ENCODE assay signal across 15 cellular contexts in genomic region chr7:87510430-87510875, GRCh38. TPM values are rescaled to one million over a fixed set of nuclear protein-coding genes. Genes with fewer than 3 reads are reported as not detected.
DNase-seq lines count a peak whose midpoint lies in the region; ATAC-seq and TF ChIP-seq lines count a peak whose summit lies in the region.
"Had no signal": no experiment of that assay in that cellular context is flagged by ENCODE, and none has a peak within 500 bp of the region (broad histone marks: within the 10 kb centered on the region; RNA-seq: fewer than 3 reads in every experiment).

No MANE protein-coding gene starts in this region.

- H3K4me3 Mint-ChIP-seq in activated CD8-positive, alpha-beta T cell treated with anti-CD3 and anti-CD28 coated beads, Interleukin-2, amount 10 ng/mL, durations not matched to agents 7 days and 5 days, result no peak overlapping the region
- no peak overlapping the region for H3K4me3 Mint-ChIP-seq in activated CD8-positive, alpha-beta T cell treated with anti-CD3 and anti-CD28 coated beads for 36 hours
- no peak overlapping the region for H3K4me3 Mint-ChIP-seq in CD14-positive monocyte
- H3K4me3 Mint-ChIP-seq: naive B cell, WTC11 had no signal

- intact Hi-C loops in activated CD8-positive, alpha-beta T cell treated with anti-CD3 and anti-CD28 coated beads for 36 hours (cut with micrococcal nuclease), result no loop called here
- intact Hi-C loops in head of caudate nucleus (cut with DNase I), result no loop called here
- intact Hi-C loops in Right ventricle myocardium inferior (cut with DNase I), result no loop called here
- intact Hi-C loops in CD14-positive monocyte (cut with micrococcal nuclease), result no loop called here

- no peak overlapping the region for H3K27ac Mint-ChIP-seq in activated CD8-positive, alpha-beta T cell treated with anti-CD3 and anti-CD28 coated beads, Interleukin-2, amount 10 ng/mL, durations not matched to agents 7 days and 5 days
- no peak overlapping the region for H3K27ac Mint-ChIP-seq in activated CD8-positive, alpha-beta T cell treated with anti-CD3 and anti-CD28 coated beads for 36 hours
- no peak overlapping the region for H3K27ac Mint-ChIP-seq in CD14-positive monocyte
- H3K27ac Mint-ChIP-seq: WTC11 had no signal

- no peaks in the 10 kb centered on the region for H3K9me3 Mint-ChIP-seq in activated CD8-positive, alpha-beta T cell treated with anti-CD3 and anti-CD28 coated beads, Interleukin-2, amount 10 ng/mL, durations not matched to agents 7 days and 5 days (ENCODE audit: insufficient read depth)
- no peaks in the 10 kb centered on the region for H3K9me3 Mint-ChIP-seq in activated CD8-positive, alpha-beta T cell treated with anti-CD3 and anti-CD28 coated beads for 36 hours
- H3K9me3 Mint-ChIP-seq in CD14-positive monocyte, result peaks cover 0 to 2% (median 0%) of the 10 kb centered on the region in 7 donors
- H3K9me3 Mint-ChIP-seq: naive B cell, WTC11 had no signal

- ATAC-seq in activated CD8-positive, alpha-beta T cell treated with anti-CD3 and anti-CD28 coated beads, Interleukin-2, amount 10 ng/mL, durations not matched to agents 7 days and 5 days, result peak; percentile 27
- ATAC-seq in activated CD8-positive, alpha-beta T cell treated with anti-CD3 and anti-CD28 coated beads for 36 hours, result no peak
- ATAC-seq in Right ventricle myocardium inferior, result no peak
- ATAC-seq: left ventricle myocardium superior, PC-3 had no signal

- POLR2A ChIA-PET in activated CD8-positive, alpha-beta T cell treated with anti-CD3 and anti-CD28 coated beads, Interleukin-2, amount 10 ng/mL, durations not matched to agents 7 days and 5 days (lab: Charles Lee), result no interaction called here
- POLR2A ChIA-PET in activated CD8-positive, alpha-beta T cell treated with anti-CD3 and anti-CD28 coated beads for 36 hours (lab: Charles Lee), result no interaction called here

- TF ChIP-seq CTCF in activated CD8-positive, alpha-beta T cell treated with anti-CD3 and anti-CD28 coated beads for 36 hours (IDR thresholded peaks at IDR 0.05), result no peak
- TF ChIP-seq CTCF in CD14-positive monocyte (IDR thresholded peaks at IDR 0.05), result no peak

- H3K27me3 Mint-ChIP-seq in activated CD8-positive, alpha-beta T cell treated with anti-CD3 and anti-CD28 coated beads, Interleukin-2, amount 10 ng/mL, durations not matched to agents 7 days and 5 days (ENCODE audit: low read depth), result no peaks in the 10 kb centered on the region
- no peaks in the 10 kb centered on the region for H3K27me3 Mint-ChIP-seq in activated CD8-positive, alpha-beta T cell treated with anti-CD3 and anti-CD28 coated beads for 36 hours
- peaks cover 0 to 2% (median 0%) of the 10 kb centered on the region in 3 donors for H3K27me3 Mint-ChIP-seq in CD14-positive monocyte (ENCODE audit: low read depth in 3 of 3)
- H3K27me3 Mint-ChIP-seq: naive B cell had no signal

- CTCF ChIA-PET in activated CD8-positive, alpha-beta T cell treated with anti-CD3 and anti-CD28 coated beads, Interleukin-2, amount 10 ng/mL, durations not matched to agents 7 days and 5 days (lab: Charles Lee), result no interaction called here
- CTCF ChIA-PET in activated CD8-positive, alpha-beta T cell treated with anti-CD3 and anti-CD28 coated beads for 36 hours (lab: Charles Lee), result no interaction called here

- DNase-seq in activated CD8-positive, alpha-beta T cell treated with anti-CD3 and anti-CD28 coated beads, Interleukin-2, amount 10 ng/mL, durations not matched to agents 7 days and 5 days, result no peak
- DNase-seq in activated CD8-positive, alpha-beta T cell treated with anti-CD3 and anti-CD28 coated beads for 36 hours, result no peak
- DNase-seq in OCI-M1 (lab: John Stamatoyannopoulos, UW) (peak; percentile 84), head of caudate nucleus (peak in 28 of 42 donors; percentile 3 to 69 (median 20)), DMS79 treated with DMSO at 0.1 percent for 48 hours (lab: John Stamatoyannopoulos, UW) (no peak), Right ventricle myocardium inferior (ENCODE audit: missing footprints) (no peak), foreskin melanocyte (no peak), CD14-positive monocyte (ENCODE audit: low spot score) (no peak)
- DNase-seq: activated gamma-delta T cell treated with Interleukin-2 at 50 U/mL for 16 hours, left ventricle myocardium superior, naive B cell, PC-3, thyroid gland had no signal

- no peaks in the 10 kb centered on the region for H3K36me3 Mint-ChIP-seq in activated CD8-positive, alpha-beta T cell treated with anti-CD3 and anti-CD28 coated beads, Interleukin-2, amount 10 ng/mL, durations not matched to agents 7 days and 5 days (ENCODE audit: low read depth)
- peaks cover 11% of the 10 kb centered on the region for H3K36me3 Mint-ChIP-seq in activated CD8-positive, alpha-beta T cell treated with anti-CD3 and anti-CD28 coated beads for 36 hours (ENCODE audit: low read depth)
- H3K36me3 Mint-ChIP-seq in CD14-positive monocyte, result no peaks in the 10 kb centered on the region
- H3K36me3 Mint-ChIP-seq: WTC11 had no signal

- H3K4me1 Mint-ChIP-seq in activated CD8-positive, alpha-beta T cell treated with anti-CD3 and anti-CD28 coated beads, Interleukin-2, amount 10 ng/mL, durations not matched to agents 7 days and 5 days (ENCODE audit: low read depth), result peaks cover 9% of the 10 kb centered on the region
- peaks cover 2% of the 10 kb centered on the region for H3K4me1 Mint-ChIP-seq in activated CD8-positive, alpha-beta T cell treated with anti-CD3 and anti-CD28 coated beads for 36 hours (ENCODE audit: low read depth)
- H3K4me1 Mint-ChIP-seq in CD14-positive monocyte, result peaks cover 2% of the 10 kb centered on the region

RNA-seq across cellular contexts. Expression of gene ABCB4, which starts 35.0 kb away (rescaled TPM):
- not detected for total RNA-seq in activated CD8-positive, alpha-beta T cell treated with anti-CD3 and anti-CD28 coated beads, Interleukin-2, amount 10 ng/mL, durations not matched to agents 7 days and 5 days
- total RNA-seq in activated CD8-positive, alpha-beta T cell treated with anti-CD3 and anti-CD28 coated beads for 36 hours, result under 1 TPM in 1 of 2 experiments, not detected in 1; 0.14 TPM
- total RNA-seq in Right ventricle myocardium inferior, result 4.4 TPM
- polyA plus RNA-seq in CD14-positive monocyte, result not detected
- total RNA-seq: LHCN-M2, PC-3 had no signal

Comparison
In these comparisons a context has a peak if more than half of its experiments do, and no peak if none do; other contexts are left out.
1. DNase-seq: peak in OCI-M1 (single experiment) and head of caudate nucleus (28 of 42); none in activated CD8-positive, alpha-beta T cell treated with anti-CD3 and anti-CD28 coated beads, Interleukin-2, amount 10 ng/mL, durations not matched to agents 7 days and 5 days (single experiment), activated CD8-positive, alpha-beta T cell treated with anti-CD3 and anti-CD28 coated beads for 36 hours (single experiment), DMS79 treated with DMSO at 0.1 percent for 48 hours (single experiment), Right ventricle myocardium inferior (single experiment), foreskin melanocyte (single experiment) and CD14-positive monocyte (single experiment).